ENCODE assay signal across 33 cellular contexts in genomic region chr2:234631896-234632514, GRCh38.
DNase-seq lines count a peak whose midpoint lies in the region; ATAC-seq and TF ChIP-seq lines count a peak whose summit lies in the region.
"Had no signal": no experiment of that assay in that cellular context is flagged by ENCODE, and none has a peak within 500 bp of the region (broad histone marks: within the 10 kb centered on the region; RNA-seq: fewer than 3 reads in every experiment).

No MANE protein-coding gene starts in this region.

- H4K20me1 ChIP-seq in GM23338 (replicated peaks; ENCODE audit: insufficient read depth) (no peaks in the 10 kb centered on the region), fibroblast of lung (ENCODE audit: control insufficient read depth, extremely low read depth, insufficient read depth, low read length) (no peaks in the 10 kb centered on the region), neural progenitor cell (ENCODE audit: low read depth) (no peaks in the 10 kb centered on the region)

- H3K36me3 Mint-ChIP-seq in GM23338 (ENCODE audit: low read depth) (peaks cover 17% of the 10 kb centered on the region; the same call in 2 of the 3 replicates), neural progenitor cell (no peaks in the 10 kb centered on the region)
- H3K36me3 Mint-ChIP-seq: activated naive CD8-positive, alpha-beta T cell treated with anti-CD3 and anti-CD28 coated beads for 36 hours; IgD-negative memory B cell; natural killer cell; stimulated activated effector memory CD8-positive, alpha-beta T cell treated with anti-CD3 and anti-CD28 coated beads, Interleukin-12 subunit alpha, Interleukin-12 subunit beta, amount 100 ng/mL, for 72 hours had no signal

- H3K4me2 ChIP-seq in GM23338 (peak overlapping the region; percentile 59), fibroblast of lung (ENCODE audit: extremely low read depth, insufficient read depth, low read length) (no peak overlapping the region), neural progenitor cell (peak overlapping the region; percentile 68)
- H3K4me2 ChIP-seq: SK-N-SH had no signal

- H3K4me1 ChIP-seq in GM23338 (ENCODE audit: insufficient read depth) (peaks cover 49% of the 10 kb centered on the region), fibroblast of lung (ENCODE audit: control insufficient read depth, extremely low read depth, insufficient read depth, low read length) (peaks cover 21% of the 10 kb centered on the region), neural progenitor cell (peaks cover 35% of the 10 kb centered on the region), mucosa of descending colon (ENCODE audit: low read depth) (no peaks in the 10 kb centered on the region)
- H3K4me1 ChIP-seq: Caco-2, foreskin keratinocyte had no signal

- H2AFZ ChIP-seq in GM23338 (peak overlapping the region; percentile 60; the same call in 1 of the 2 replicates), fibroblast of lung (ENCODE audit: low read length) (no peak overlapping the region), neural progenitor cell (replicated peaks) (peak overlapping the region; percentile 97)

- TF ChIP-seq CTCF in GM23338 (conservative IDR thresholded peaks at IDR 0.05; ENCODE audit: low read depth in 2 of 2) = no peak
- no peak for TF ChIP-seq CTCF in fibroblast of lung (conservative IDR thresholded peaks at IDR 0.05 in 1 of 2, IDR thresholded peaks at IDR 0.05 in 1 of 2; ENCODE audit: low read depth in 1 of 2, low read length in 2 of 2)
- TF ChIP-seq CTCF in neural progenitor cell (IDR thresholded peaks at IDR 0.05) = no peak
- TF ChIP-seq CTCF in mucosa of descending colon (IDR thresholded peaks at IDR 0.05) = no peak

- H3F3A ChIP-seq in GM23338 (replicated peaks; ENCODE audit: low read depth) = peaks cover 6% of the 10 kb centered on the region; the same call in 1 of the 2 replicates
- H3F3A ChIP-seq in neural progenitor cell (ENCODE audit: low read depth) = peaks cover 36% of the 10 kb centered on the region

- H3K27me3 ChIP-seq in GM23338 (ENCODE audit: insufficient read depth) (no peaks in the 10 kb centered on the region), fibroblast of lung (ENCODE audit: control insufficient read depth, insufficient read depth, low read length) (no peaks in the 10 kb centered on the region), neural progenitor cell (no peaks in the 10 kb centered on the region)
- H3K27me3 ChIP-seq: foreskin keratinocyte had no signal

- intact Hi-C loops in mucosa of descending colon (cut with DNase I, micrococcal nuclease) = no loop called here

- H3K9me3 Mint-ChIP-seq in GM23338 (peaks cover 17% of the 10 kb centered on the region), neural progenitor cell (peaks cover 16% of the 10 kb centered on the region)
- H3K9me3 Mint-ChIP-seq: effector memory CD8-positive, alpha-beta T cell; natural killer cell; stimulated activated effector memory CD8-positive, alpha-beta T cell treated with anti-CD3 and anti-CD28 coated beads, Interleukin-12 subunit alpha, Interleukin-12 subunit beta, amount 100 ng/mL, for 72 hours had no signal

- no peaks in the 10 kb centered on the region for H3K9me2 ChIP-seq in GM23338 (ENCODE audit: insufficient read depth)
- H3K9me2 ChIP-seq: SK-N-SH had no signal

- peak overlapping the region; percentile 86 for H3K27ac ChIP-seq in GM23338 (ENCODE audit: low read depth)
- peak overlapping the region; percentile 51 for H3K27ac ChIP-seq in fibroblast of lung (ENCODE audit: insufficient read depth, low read length)
- no peak overlapping the region for H3K27ac ChIP-seq in neural progenitor cell
- H3K27ac ChIP-seq: foreskin keratinocyte, heart right ventricle had no signal

- DNase-seq in GM23338 (ENCODE audit: low spot score) = peak; percentile 59
- peak; percentile 80 for DNase-seq in NCI-H146 (lab: John Stamatoyannopoulos, UW)
- no peak for DNase-seq in fibroblast of lung (ENCODE audit: low read depth in 2 of 2)
- peak; percentile 50 for DNase-seq in neural progenitor cell (ENCODE audit: low spot score)
- no peak for DNase-seq in mucosa of descending colon
- DNase-seq in stimulated activated naive CD4-positive, alpha-beta T cell treated with Interleukin-2 at 50 U/mL for 16 hours (lab: John Stamatoyannopoulos, UW) = no peak
- DNase-seq: activated CD4-positive, alpha-beta T cell treated with anti-CD3 and anti-CD28 coated beads for 4 hours; activated effector memory CD4-positive, alpha-beta T cell treated with anti-CD3 and anti-CD28 coated beads, Interleukin-2, amount 50 U/mL, for 16 hours; activated naive CD8-positive, alpha-beta T cell treated with anti-CD3 and anti-CD28 coated beads for 36 hours; aorta; C1 segment of cervical spinal cord; Caco-2; cortex of kidney; DMS79; effector memory CD8-positive, alpha-beta T cell; foreskin keratinocyte; GF-D8; heart right ventricle; left ventricle myocardium superior; natural killer cell; NCI-H1105 treated with DMSO at 0.1 percent for 48 hours; NCI-H2081 treated with DMSO at 0.1 percent for 48 hours; NCI-H446; OCI-M1; retina; SK-N-SH; stimulated activated CD4-positive, alpha-beta T cell treated with anti-CD3 and anti-CD28 coated beads, Interleukin-4, amount 100 ng/mL, for 1 hour; substantia nigra; T-helper 17 cell had no signal

- peak overlapping the region; percentile 62 for H3K27ac Mint-ChIP-seq in GM23338
- H3K27ac Mint-ChIP-seq in neural progenitor cell = no peak overlapping the region
- H3K27ac Mint-ChIP-seq: activated naive CD8-positive, alpha-beta T cell treated with anti-CD3 and anti-CD28 coated beads for 36 hours; effector memory CD8-positive, alpha-beta T cell; IgD-negative memory B cell; natural killer cell; stimulated activated effector memory CD8-positive, alpha-beta T cell treated with anti-CD3 and anti-CD28 coated beads, Interleukin-12 subunit alpha, Interleukin-12 subunit beta, amount 100 ng/mL, for 72 hours; T-helper 17 cell; type B pancreatic cell had no signal

- no peak overlapping the region for H3K9ac ChIP-seq in fibroblast of lung (ENCODE audit: insufficient read depth, low read length)
- no peak overlapping the region for H3K9ac ChIP-seq in neural progenitor cell
- H3K9ac ChIP-seq: SK-N-SH had no signal

- peaks cover 51% of the 10 kb centered on the region for H3K4me1 Mint-ChIP-seq in GM23338
- H3K4me1 Mint-ChIP-seq in neural progenitor cell = peaks cover 36% of the 10 kb centered on the region
- H3K4me1 Mint-ChIP-seq: activated naive CD8-positive, alpha-beta T cell treated with anti-CD3 and anti-CD28 coated beads for 36 hours; IgD-negative memory B cell; natural killer cell; stimulated activated effector memory CD8-positive, alpha-beta T cell treated with anti-CD3 and anti-CD28 coated beads, Interleukin-12 subunit alpha, Interleukin-12 subunit beta, amount 100 ng/mL, for 72 hours; T-helper 17 cell had no signal

- H3K4me3 ChIP-seq in GM23338 (no peak overlapping the region), fibroblast of lung (replicated peaks in 1 of 4; ENCODE audit: control extremely low read depth in 1 of 4, insufficient read depth in 1 of 4, low read depth in 3 of 4, low read length in 4 of 4) (no peak overlapping the region), neural progenitor cell (peak overlapping the region; percentile 13), mucosa of descending colon (no peak overlapping the region)
- H3K4me3 ChIP-seq: heart right ventricle had no signal

- no peak overlapping the region for H3K4me3 Mint-ChIP-seq in GM23338
- H3K4me3 Mint-ChIP-seq in neural progenitor cell = no peak overlapping the region
- H3K4me3 Mint-ChIP-seq: activated naive CD8-positive, alpha-beta T cell treated with anti-CD3 and anti-CD28 coated beads for 36 hours; effector memory CD8-positive, alpha-beta T cell; IgD-negative memory B cell; natural killer cell; stimulated activated effector memory CD8-positive, alpha-beta T cell treated with anti-CD3 and anti-CD28 coated beads, Interleukin-12 subunit alpha, Interleukin-12 subunit beta, amount 100 ng/mL, for 72 hours; T-helper 17 cell; type B pancreatic cell had no signal

- ATAC-seq in GM23338 (peak; percentile 87), HG03432 (IDR thresholded peaks at IDR 0.05; ENCODE audit: unreplicated experiment) (no peak), mucosa of descending colon (no peak)
- ATAC-seq: effector memory CD8-positive, alpha-beta T cell; foreskin keratinocyte; heart right ventricle; left ventricle myocardium superior; natural killer cell; stimulated activated effector memory CD8-positive, alpha-beta T cell treated with anti-CD3 and anti-CD28 coated beads, Interleukin-12 subunit alpha, Interleukin-12 subunit beta, amount 100 ng/mL, for 72 hours; T-helper 17 cell had no signal

- H3K36me3 ChIP-seq in GM23338 (ENCODE audit: insufficient read depth) (no peaks in the 10 kb centered on the region), fibroblast of lung (ENCODE audit: control insufficient read depth, insufficient read depth, low read length) (no peaks in the 10 kb centered on the region), neural progenitor cell (no peaks in the 10 kb centered on the region), mucosa of descending colon (ENCODE audit: low read depth) (no peaks in the 10 kb centered on the region)
- H3K36me3 ChIP-seq: heart right ventricle had no signal

- no peaks in the 10 kb centered on the region for H3K9me3 ChIP-seq in fibroblast of lung (ENCODE audit: control insufficient read depth, insufficient read depth, low read depth, low read length)
- H3K9me3 ChIP-seq in neural progenitor cell (ENCODE audit: low read depth) = no peaks in the 10 kb centered on the region
- no peaks in the 10 kb centered on the region for H3K9me3 ChIP-seq in mucosa of descending colon
- H3K9me3 ChIP-seq: Caco-2, heart right ventricle, SK-N-SH had no signal

- peaks cover 8% of the 10 kb centered on the region for H3K27me3 Mint-ChIP-seq in GM23338 (ENCODE audit: insufficient read depth, low read depth, poor library complexity)
- H3K27me3 Mint-ChIP-seq in neural progenitor cell (ENCODE audit: insufficient read depth, low read depth) = peaks cover 7% of the 10 kb centered on the region

- H3K79me2 ChIP-seq in GM23338 (replicated peaks; ENCODE audit: insufficient read depth) (no peaks in the 10 kb centered on the region), fibroblast of lung (ENCODE audit: control insufficient read depth, insufficient read depth, low read length) (no peaks in the 10 kb centered on the region), neural progenitor cell (ENCODE audit: low read depth) (no peaks in the 10 kb centered on the region)

TF ChIP-seq in GM23338, 12 proteins besides CTCF, POLR2A, EP300 and RAD21 (continues in another document):
- TF ChIP-seq POLR2AphosphoS5 (IDR thresholded peaks at IDR 0.05; ENCODE audit: low read depth) (no peak), EZH2phosphoT487 (IDR thresholded peaks at IDR 0.05; ENCODE audit: unreplicated experiment) (no peak)

Comparison
In these comparisons a context has a peak if more than half of its experiments do, and no peak if none do; other contexts are left out.
1. DNase-seq: peak in GM23338 (single experiment), NCI-H146 (single experiment) and neural progenitor cell (single experiment); none in fibroblast of lung (0 of 2), mucosa of descending colon (0 of 3) and stimulated activated naive CD4-positive, alpha-beta T cell treated with Interleukin-2 at 50 U/mL for 16 hours (single experiment).